Comparison of ENCODE assay signal across 34 cellular contexts in the genomic region with DNA sequence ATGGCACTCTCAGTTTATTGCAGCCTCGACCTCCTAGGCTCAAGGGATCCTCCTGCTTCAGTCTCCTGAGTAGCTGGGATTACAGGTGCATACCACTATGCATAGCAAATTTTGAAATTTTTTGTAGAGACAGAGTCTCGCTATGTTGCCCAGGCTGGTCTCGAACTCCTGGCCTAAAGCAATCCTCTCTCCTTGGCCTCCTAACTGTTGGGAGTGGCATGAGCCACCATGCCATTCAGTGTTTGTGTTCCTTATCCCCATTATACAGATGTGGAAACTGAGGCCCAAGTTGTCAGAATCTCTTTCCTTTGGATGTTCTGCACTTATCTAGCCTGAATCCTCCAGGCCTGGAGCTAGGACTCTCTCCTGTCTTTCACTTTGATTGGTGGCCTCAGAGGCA.
"Had no signal": no experiment of that assay in that cellular context is flagged by ENCODE, and none has a peak within 500 bp of the region (broad histone marks: within the 10 kb centered on the region; RNA-seq: fewer than 3 reads in every experiment).

No MANE protein-coding gene starts in this region.

- ATAC-seq: activated CD8-positive, alpha-beta T cell treated with anti-CD3 and anti-CD28 coated beads for 36 hours; activated naive CD4-positive, alpha-beta T cell treated with anti-CD3 and anti-CD28 coated beads, Interleukin-2, amount 50 U/mL, for 72 hours; activated T-cell treated with anti-CD3 and anti-CD28 coated beads, Interleukin-2, amount 50 U/mL, for 4 hours; activated T-cell treated with anti-CD3 and anti-CD28 coated beads, Interleukin-2, amount 50 U/mL, for 72 hours; activated T-helper 17 cell treated with anti-CD3 and anti-CD28 coated beads, Interleukin-2, amount 50 U/mL, for 72 hours; body of pancreas had no signal

- H3K9me3 ChIP-seq: adrenal gland, body of pancreas, breast epithelium had no signal

- H3K27ac ChIP-seq: adrenal gland, body of pancreas, brain microvascular endothelial cell, breast epithelium, VCaP had no signal

- H3K4me3 ChIP-seq: adrenal gland, body of pancreas, breast epithelium had no signal

- H3K36me3 ChIP-seq: adrenal gland, brain microvascular endothelial cell, breast epithelium had no signal

- FAIRE-seq: astrocyte, TTC549 had no signal

- H3K4me1 ChIP-seq: adrenal gland, body of pancreas, breast epithelium had no signal

- H3K27me3 ChIP-seq: adrenal gland, body of pancreas, brain microvascular endothelial cell, breast epithelium had no signal

- DNase-seq: activated B cell treated with CpG ODN at 0.5 μM for 24 hours; activated CD4-positive, alpha-beta memory T cell treated with anti-CD3 and anti-CD28 coated beads for 36 hours; activated CD4-positive, alpha-beta T cell treated with anti-CD3 and anti-CD28 coated beads for 4 hours; activated CD4-positive, alpha-beta T cell treated with anti-CD3 and anti-CD28 coated beads, Interleukin-2, amount 10 ng/mL, durations not matched to agents 24 days and 14 days; activated CD4-positive, alpha-beta T cell treated with anti-CD3 and anti-CD28 coated beads, Interleukin-2, amount 50 U/mL, for 1 hour; activated CD4-positive, alpha-beta T cell treated with anti-CD3 and anti-CD28 coated beads, Interleukin-2, amount 50 U/mL, for 4 hours; activated CD4-positive, CD25-positive, alpha-beta regulatory T cell treated with anti-CD3 and anti-CD28 coated beads, Interleukin-2, amount 50 U/mL, for 72 hours; activated CD8-positive, alpha-beta memory T cell treated with anti-CD3 and anti-CD28 coated beads, Interleukin-2, amount 50 U/mL, for 4 hours; activated CD8-positive, alpha-beta T cell treated with anti-CD3 and anti-CD28 coated beads for 36 hours; activated effector memory CD4-positive, alpha-beta T cell treated with anti-CD3 and anti-CD28 coated beads, Interleukin-2, amount 50 U/mL, for 16 hours; activated gamma-delta T cell treated with Interleukin-2 at 50 U/mL for 16 hours; activated naive CD4-positive, alpha-beta T cell; activated naive CD4-positive, alpha-beta T cell treated with anti-CD3 and anti-CD28 coated beads for 36 hours; activated naive CD4-positive, alpha-beta T cell treated with anti-CD3 and anti-CD28 coated beads, Interleukin-2, amount 50 U/mL, for 16 hours; activated naive CD8-positive, alpha-beta T cell treated with anti-CD3 and anti-CD28 coated beads for 36 hours; activated T-cell treated with anti-CD3 and anti-CD28 coated beads for 4 hours; activated T-cell treated with anti-CD3 and anti-CD28 coated beads, Interleukin-2, amount 50 U/mL, for 1 hour; activated T-cell treated with anti-CD3 and anti-CD28 coated beads, Interleukin-2, amount 50 U/mL, for 4 hours; activated T-cell treated with anti-CD3 and anti-CD28 coated beads, Interleukin-2, amount 50 U/mL, for 72 hours; amniotic stem cell; aorta; body of pancreas; brain microvascular endothelial cell; central memory CD4-positive, alpha-beta T cell; T-helper 1 cell; T-helper 2 cell; T-helper 9 cell had no signal
